6 cellular contexts compared by ENCODE assay signal in the genomic region with DNA sequence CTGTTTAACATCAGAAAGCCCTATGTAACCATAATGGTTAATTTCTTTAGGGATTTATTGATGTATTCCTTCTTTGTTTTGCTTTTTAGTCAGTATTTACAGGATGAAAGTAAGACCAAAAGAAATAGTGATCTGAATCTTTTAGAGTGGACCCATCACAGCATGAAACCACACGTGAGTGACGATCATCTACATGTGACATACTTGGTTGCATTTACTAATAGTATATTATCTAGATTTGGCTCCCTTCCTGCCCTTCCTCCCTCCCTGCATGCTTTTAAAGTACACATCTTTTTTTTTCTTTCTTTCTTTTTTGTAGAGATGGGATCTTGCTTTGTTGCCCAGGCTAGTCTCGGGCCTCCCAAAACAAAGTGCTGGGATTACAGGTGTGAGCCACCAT.
"Had no signal": no experiment of that assay in that cellular context is flagged by ENCODE, and none has a peak within 500 bp of the region (broad histone marks: within the 10 kb centered on the region; RNA-seq: fewer than 3 reads in every experiment).

No MANE protein-coding gene starts in this region.

- H3K9ac ChIP-seq: GM23248 had no signal

- H3K27ac ChIP-seq: GM23248 had no signal

- H3K27me3 Mint-ChIP-seq: IgD-negative memory B cell had no signal

- H3K9me3 ChIP-seq: HAP-1 had no signal

- DNase-seq: GM23248, GOT3, H7 had no signal

- H3K4me3 ChIP-seq: GM23248, HAP-1 had no signal

- FAIRE-seq: HTR-8/SVneo had no signal

- H3K9me3 Mint-ChIP-seq: IgD-negative memory B cell had no signal

- H2AFZ ChIP-seq: GM23248 had no signal

- H3K4me1 ChIP-seq: HAP-1 had no signal

- H3K4me3 Mint-ChIP-seq: IgD-negative memory B cell had no signal
